21 cellular contexts compared by ENCODE assay signal in genomic region chr12:122018937-122019336, GRCh38. TPM values are rescaled to one million over a fixed set of nuclear protein-coding genes. Genes with fewer than 3 reads are reported as not detected.
DNase-seq lines count a peak whose midpoint lies in the region; ATAC-seq and TF ChIP-seq lines count a peak whose summit lies in the region.
"Had no signal": no experiment of that assay in that cellular context is flagged by ENCODE, and none has a peak within 500 bp of the region (broad histone marks: within the 10 kb centered on the region; RNA-seq: fewer than 3 reads in every experiment).

No MANE protein-coding gene starts in this region.

- H3F3A ChIP-seq in SU-DHL-6 (ENCODE audit: insufficient read depth) (peaks cover 69% of the 10 kb centered on the region), neural progenitor cell (ENCODE audit: low read depth) (peaks cover 10% of the 10 kb centered on the region)

- ATAC-seq in CD4-positive, alpha-beta T cell (ENCODE audit: poor library complexity): no peak
- no peak for ATAC-seq in activated CD8-positive, alpha-beta T cell treated with anti-CD3 and anti-CD28 coated beads for 36 hours
- ATAC-seq in natural killer cell treated with Interleukin-12 subunit alpha and Interleukin-12 subunit beta and Interleukin-15 and Interleukin-18, amount 100 ng/mL, for 72 hours: no peak
- ATAC-seq: SK-N-SH treated with all-trans-retinoic acid at 6 μM for 48 hours had no signal

- H3K36me3 Mint-ChIP-seq in CD4-positive, alpha-beta T cell (ENCODE audit: low read depth): peaks cover 4% of the 10 kb centered on the region
- H3K36me3 Mint-ChIP-seq in IgD-negative memory B cell: peaks cover 5% of the 10 kb centered on the region
- H3K36me3 Mint-ChIP-seq in neural progenitor cell: peaks cover 6% of the 10 kb centered on the region
- peaks cover 2% of the 10 kb centered on the region for H3K36me3 Mint-ChIP-seq in activated CD8-positive, alpha-beta T cell treated with anti-CD3 and anti-CD28 coated beads for 36 hours (ENCODE audit: low read depth)
- H3K36me3 Mint-ChIP-seq in natural killer cell treated with Interleukin-12 subunit alpha and Interleukin-12 subunit beta and Interleukin-15 and Interleukin-18, amount 100 ng/mL, for 72 hours: peaks cover 9% of the 10 kb centered on the region

- H3K9ac ChIP-seq in SU-DHL-6 (ENCODE audit: low read length) (peak overlapping the region; percentile 100), neural progenitor cell (no peak overlapping the region)
- H3K9ac ChIP-seq: GM23248 had no signal

- H3K36me3 ChIP-seq in SU-DHL-6 (ENCODE audit: low read length): peaks cover 23% of the 10 kb centered on the region
- no peaks in the 10 kb centered on the region for H3K36me3 ChIP-seq in neural progenitor cell
- H3K36me3 ChIP-seq: SJCRH30 had no signal

- H3K4me3 ChIP-seq in SU-DHL-6 (ENCODE audit: insufficient read depth, low read length, poor library complexity, severe bottlenecking) (peak overlapping the region; percentile 55), neural progenitor cell (no peak overlapping the region)
- H3K4me3 ChIP-seq: GM23248, SJCRH30 had no signal

- H3K27me3 ChIP-seq in CD4-positive, alpha-beta T cell (ENCODE audit: control insufficient read depth, insufficient read depth, low read length): peaks cover 4% of the 10 kb centered on the region
- H3K27me3 ChIP-seq in SU-DHL-6 (ENCODE audit: low read length) (no peaks in the 10 kb centered on the region), neural progenitor cell (peaks cover 16% of the 10 kb centered on the region)
- H3K27me3 ChIP-seq: SJCRH30 had no signal

- H3K79me2 ChIP-seq in SU-DHL-6 (ENCODE audit: insufficient read depth, low read length): peaks cover 60% of the 10 kb centered on the region
- H3K79me2 ChIP-seq in neural progenitor cell (ENCODE audit: low read depth): peaks cover 27% of the 10 kb centered on the region

- CTCF ChIA-PET in CD4-positive, alpha-beta T cell (lab: Charles Lee): no interaction called here
- CTCF ChIA-PET in activated CD8-positive, alpha-beta T cell treated with anti-CD3 and anti-CD28 coated beads for 36 hours (lab: Charles Lee): interaction anchor here (0.9 kb wide), 1 partner anchor 225 kb away, joined by 3 read pairs; no protein-coding TSS in a partner anchor

- POLR2A ChIA-PET in CD4-positive, alpha-beta T cell (lab: Charles Lee): no interaction called here
- POLR2A ChIA-PET in activated CD8-positive, alpha-beta T cell treated with anti-CD3 and anti-CD28 coated beads for 36 hours (lab: Charles Lee): interaction anchor here (0.6 kb wide), 1 partner anchor 712 kb away, joined by 3 read pairs; the partner anchor contains the start of gene HCAR1

- no peaks in the 10 kb centered on the region for H3K9me2 ChIP-seq in SU-DHL-6 (replicated peaks; ENCODE audit: insufficient read depth, low read length)

- no peak overlapping the region for H3K27ac Mint-ChIP-seq in CD4-positive, alpha-beta T cell
- peak overlapping the region in 2 of 3 donors; percentile 22 to 41 for H3K27ac Mint-ChIP-seq in IgD-negative memory B cell
- no peak overlapping the region for H3K27ac Mint-ChIP-seq in neural progenitor cell
- H3K27ac Mint-ChIP-seq in activated CD8-positive, alpha-beta T cell treated with anti-CD3 and anti-CD28 coated beads for 36 hours: no peak overlapping the region
- H3K27ac Mint-ChIP-seq in natural killer cell treated with Interleukin-12 subunit alpha and Interleukin-12 subunit beta and Interleukin-15 and Interleukin-18, amount 100 ng/mL, for 72 hours: no peak overlapping the region

- intact Hi-C loops in CD4-positive, alpha-beta T cell (cut with DNase I, micrococcal nuclease): no loop called here
- intact Hi-C loops in activated CD8-positive, alpha-beta T cell treated with anti-CD3 and anti-CD28 coated beads for 36 hours (cut with micrococcal nuclease): no loop called here

- peaks cover 4% of the 10 kb centered on the region for H3K9me3 Mint-ChIP-seq in CD4-positive, alpha-beta T cell
- H3K9me3 Mint-ChIP-seq in IgD-negative memory B cell (peaks cover 0 to 5% (median 4%) of the 10 kb centered on the region in 3 donors), neural progenitor cell (peaks cover 30% of the 10 kb centered on the region)
- peaks cover 2% of the 10 kb centered on the region for H3K9me3 Mint-ChIP-seq in activated CD8-positive, alpha-beta T cell treated with anti-CD3 and anti-CD28 coated beads for 36 hours
- H3K9me3 Mint-ChIP-seq in natural killer cell treated with Interleukin-12 subunit alpha and Interleukin-12 subunit beta and Interleukin-15 and Interleukin-18, amount 100 ng/mL, for 72 hours: no peaks in the 10 kb centered on the region

- peaks cover 6% of the 10 kb centered on the region for H3K9me3 ChIP-seq in CD4-positive, alpha-beta T cell (ENCODE audit: control insufficient read depth, low read length)
- peaks cover 21% of the 10 kb centered on the region; the same call in 1 of the 2 replicates for H3K9me3 ChIP-seq in SU-DHL-6 (ENCODE audit: insufficient read depth, low read length)
- H3K9me3 ChIP-seq in neural progenitor cell (ENCODE audit: low read depth): no peaks in the 10 kb centered on the region
- H3K9me3 ChIP-seq: SJCRH30 had no signal

- TF ChIP-seq CTCF in CD4-positive, alpha-beta T cell (IDR thresholded peaks at IDR 0.05): no peak
- TF ChIP-seq CTCF in SU-DHL-6 (IDR thresholded peaks at IDR 0.05; ENCODE audit: insufficient read depth, low read length, poor library complexity, severe bottlenecking) (no peak), neural progenitor cell (IDR thresholded peaks at IDR 0.05) (no peak)
- TF ChIP-seq CTCF in activated CD8-positive, alpha-beta T cell treated with anti-CD3 and anti-CD28 coated beads for 36 hours (IDR thresholded peaks at IDR 0.05): no peak

- no peak overlapping the region for H3K27ac ChIP-seq in CD4-positive, alpha-beta T cell (ENCODE audit: low read depth, low read length)
- H3K27ac ChIP-seq in SU-DHL-6 (ENCODE audit: low read depth, low read length): peak overlapping the region; percentile 100
- H3K27ac ChIP-seq in neural progenitor cell: no peak overlapping the region
- H3K27ac ChIP-seq: C4-2B, GM23248, SJCRH30 had no signal

- H3K4me1 ChIP-seq in neural progenitor cell: peaks cover 14% of the 10 kb centered on the region
- H3K4me1 ChIP-seq: SJCRH30 had no signal

- H2AFZ ChIP-seq in SU-DHL-6 (ENCODE audit: low read depth, low read length, severe bottlenecking) (no peak overlapping the region), neural progenitor cell (replicated peaks) (no peak overlapping the region)
- H2AFZ ChIP-seq: GM23248 had no signal

- peaks cover 10% of the 10 kb centered on the region for H3K27me3 Mint-ChIP-seq in CD4-positive, alpha-beta T cell
- H3K27me3 Mint-ChIP-seq in IgD-negative memory B cell (peaks cover 12% of the 10 kb centered on the region), neural progenitor cell (ENCODE audit: insufficient read depth, low read depth) (peaks cover 17% of the 10 kb centered on the region)
- H3K27me3 Mint-ChIP-seq in activated CD8-positive, alpha-beta T cell treated with anti-CD3 and anti-CD28 coated beads for 36 hours: peaks cover 13% of the 10 kb centered on the region
- H3K27me3 Mint-ChIP-seq in natural killer cell treated with Interleukin-12 subunit alpha and Interleukin-12 subunit beta and Interleukin-15 and Interleukin-18, amount 100 ng/mL, for 72 hours: peaks cover 20 to 26% of the 10 kb centered on the region in 2 donors

- H3K4me2 ChIP-seq in SU-DHL-6 (ENCODE audit: low read depth, low read length, poor library complexity, severe bottlenecking) (peak overlapping the region; percentile 94), neural progenitor cell (no peak overlapping the region)

- H3K4me3 Mint-ChIP-seq in CD4-positive, alpha-beta T cell: peak overlapping the region; percentile 58
- H3K4me3 Mint-ChIP-seq in IgD-negative memory B cell (peak overlapping the region in 1 of 4 donors; percentile 6), neural progenitor cell (peak overlapping the region; percentile 30)
- H3K4me3 Mint-ChIP-seq in activated CD8-positive, alpha-beta T cell treated with anti-CD3 and anti-CD28 coated beads for 36 hours: no peak overlapping the region
- H3K4me3 Mint-ChIP-seq in natural killer cell treated with Interleukin-12 subunit alpha and Interleukin-12 subunit beta and Interleukin-15 and Interleukin-18, amount 100 ng/mL, for 72 hours: no peak overlapping the region

- no peak for DNase-seq in CD4-positive, alpha-beta T cell
- no peak for DNase-seq in neural progenitor cell (ENCODE audit: low spot score)
- DNase-seq in iPS-NIHi7 (ENCODE audit: extremely low spot score): no peak
- DNase-seq in activated CD8-positive, alpha-beta T cell treated with anti-CD3 and anti-CD28 coated beads for 36 hours: no peak
- DNase-seq in natural killer cell treated with Interleukin-12 subunit alpha and Interleukin-12 subunit beta and Interleukin-15 and Interleukin-18, amount 100 ng/mL, for 72 hours (ENCODE audit: low spot score): no peak
- DNase-seq: DMS153, GM23248, KG1, MM.1S, NCI-H1048, NCI-H1417, NCI-H1694, NCI-H2029 treated with DMSO at 0.1 percent for 48 hours, NCI-H2227 treated with DMSO at 0.1 percent for 48 hours, NCI-H510A, OCI-M1, SJCRH30 had no signal

- no peaks in the 10 kb centered on the region for H4K20me1 ChIP-seq in SU-DHL-6 (ENCODE audit: low read depth, low read length)
- H4K20me1 ChIP-seq in neural progenitor cell (ENCODE audit: low read depth): peaks cover 9% of the 10 kb centered on the region

- H3K4me1 Mint-ChIP-seq in CD4-positive, alpha-beta T cell (ENCODE audit: low read depth): peaks cover 10% of the 10 kb centered on the region
- peaks cover 7 to 12% (median 9%) of the 10 kb centered on the region in 3 donors for H3K4me1 Mint-ChIP-seq in IgD-negative memory B cell
- H3K4me1 Mint-ChIP-seq in neural progenitor cell: peaks cover 14% of the 10 kb centered on the region
- H3K4me1 Mint-ChIP-seq in activated CD8-positive, alpha-beta T cell treated with anti-CD3 and anti-CD28 coated beads for 36 hours (ENCODE audit: low read depth): peaks cover 11% of the 10 kb centered on the region
- H3K4me1 Mint-ChIP-seq in natural killer cell treated with Interleukin-12 subunit alpha and Interleukin-12 subunit beta and Interleukin-15 and Interleukin-18, amount 100 ng/mL, for 72 hours (ENCODE audit: low read depth in 2 of 2): peaks cover 0 to 8% of the 10 kb centered on the region in 2 donors

RNA-seq across cellular contexts. Expression of gene BCL7A, which starts 2.7 kb away (rescaled TPM):
- total RNA-seq in CD4-positive, alpha-beta T cell: 1 to 10 TPM; 3.5 to 4.4 TPM
- 18.7 TPM for polyA plus RNA-seq in IgD-negative memory B cell
- 22.1 and 41.3 TPM in 2 replicates for total RNA-seq in neural progenitor cell (ENCODE audit: low replicate concordance)
- total RNA-seq in activated CD8-positive, alpha-beta T cell treated with anti-CD3 and anti-CD28 coated beads for 36 hours: 1 to 10 TPM; 6.7 to 7.3 TPM
- under 1 TPM; 0.33 to 0.69 TPM for total RNA-seq in natural killer cell treated with Interleukin-12 subunit alpha and Interleukin-12 subunit beta and Interleukin-15 and Interleukin-18, amount 100 ng/mL, for 72 hours

RNA-seq across cellular contexts. Expression of gene MLXIP, which starts 59.6 kb away (rescaled TPM):
- total RNA-seq in CD4-positive, alpha-beta T cell: 10 to 100 TPM; 98.0 to 99.3 TPM
- polyA plus RNA-seq in IgD-negative memory B cell: 17.5 TPM
- total RNA-seq in neural progenitor cell (ENCODE audit: low replicate concordance): 1.9 and 4.3 TPM in 2 replicates
- 10 to 100 TPM; 26.0 to 28.7 TPM for total RNA-seq in activated CD8-positive, alpha-beta T cell treated with anti-CD3 and anti-CD28 coated beads for 36 hours
- 10 to 100 TPM; 28.4 to 48.6 TPM for total RNA-seq in natural killer cell treated with Interleukin-12 subunit alpha and Interleukin-12 subunit beta and Interleukin-15 and Interleukin-18, amount 100 ng/mL, for 72 hours

Comparison
In these comparisons a context has a peak if more than half of its experiments do, and no peak if none do; other contexts are left out.
1. H3K27ac Mint-ChIP-seq: peak in IgD-negative memory B cell (2 of 3); none in CD4-positive, alpha-beta T cell (single experiment), neural progenitor cell (single experiment), activated CD8-positive, alpha-beta T cell treated with anti-CD3 and anti-CD28 coated beads for 36 hours (single experiment) and natural killer cell treated with Interleukin-12 subunit alpha and Interleukin-12 subunit beta and Interleukin-15 and Interleukin-18, amount 100 ng/mL, for 72 hours (0 of 2).
2. H3K4me3 Mint-ChIP-seq: peak in CD4-positive, alpha-beta T cell (single experiment) and neural progenitor cell (single experiment); none in activated CD8-positive, alpha-beta T cell treated with anti-CD3 and anti-CD28 coated beads for 36 hours (single experiment) and natural killer cell treated with Interleukin-12 subunit alpha and Interleukin-12 subunit beta and Interleukin-15 and Interleukin-18, amount 100 ng/mL, for 72 hours (single experiment).